8 cellular contexts compared by ENCODE assay signal in the genomic region with DNA sequence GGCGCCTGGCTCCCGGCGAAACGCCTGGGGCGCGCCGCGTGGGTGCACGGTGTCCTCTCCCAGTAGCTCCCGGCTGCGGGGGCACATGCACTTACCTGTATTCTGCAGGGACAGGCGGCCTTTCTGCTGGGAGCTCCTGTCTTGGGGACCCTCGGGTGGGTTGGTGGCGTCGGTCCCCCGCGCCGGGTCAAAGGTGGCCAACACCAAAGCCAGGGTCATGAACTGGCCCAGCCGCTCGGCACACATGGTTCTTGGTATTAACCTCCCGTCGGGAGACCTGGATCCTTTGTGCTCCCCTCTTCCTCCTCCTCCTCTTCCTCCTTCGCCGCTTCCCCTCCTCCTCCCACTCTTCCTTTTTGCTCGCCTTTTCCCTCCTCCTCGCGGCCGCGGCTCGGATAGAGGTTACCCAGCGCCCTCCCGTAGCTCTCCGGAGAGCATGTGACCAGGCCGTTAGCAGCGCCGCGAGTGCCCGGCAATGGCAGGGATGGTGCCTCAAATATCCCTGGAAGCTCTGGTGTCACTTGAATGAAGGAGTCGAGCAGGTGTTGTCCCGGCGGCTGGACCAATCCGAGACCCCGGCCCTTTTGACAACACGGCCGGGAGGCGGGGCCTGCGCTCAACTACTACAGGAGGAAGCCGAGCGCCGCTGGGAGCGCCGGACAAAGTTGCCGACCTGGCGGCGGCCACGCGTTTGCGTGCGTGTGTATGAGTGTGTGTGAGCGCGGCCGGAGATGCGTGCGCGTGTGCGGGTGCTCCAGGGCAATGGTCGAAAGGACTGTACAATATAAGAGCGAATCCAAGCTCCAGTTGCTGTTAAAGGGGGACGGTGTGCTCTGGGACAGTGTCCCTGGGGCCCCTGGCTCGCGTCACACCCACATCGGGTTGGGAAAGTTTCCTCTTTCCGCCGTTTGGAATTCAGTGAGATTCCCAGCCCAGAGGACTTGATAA. TPM values are rescaled to one million over a fixed set of nuclear protein-coding genes. Genes with fewer than 3 reads are reported as not detected.
DNase-seq lines count a peak whose midpoint lies in the region; ATAC-seq and TF ChIP-seq lines count a peak whose summit lies in the region.

A gene with protein sequence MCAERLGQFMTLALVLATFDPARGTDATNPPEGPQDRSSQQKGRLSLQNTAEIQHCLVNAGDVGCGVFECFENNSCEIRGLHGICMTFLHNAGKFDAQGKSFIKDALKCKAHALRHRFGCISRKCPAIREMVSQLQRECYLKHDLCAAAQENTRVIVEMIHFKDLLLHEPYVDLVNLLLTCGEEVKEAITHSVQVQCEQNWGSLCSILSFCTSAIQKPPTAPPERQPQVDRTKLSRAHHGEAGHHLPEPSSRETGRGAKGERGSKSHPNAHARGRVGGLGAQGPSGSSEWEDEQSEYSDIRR (minus strand): TSS at position 467 of the 948 bp plus-strand sequence. CDS start 221 bp downstream, at position 246.

- no peaks in the 10 kb centered on the region for H3K9me3 ChIP-seq in mammary epithelial cell (replicated peaks; ENCODE audit: insufficient read depth, low read length)

- BruUV-seq in mammary epithelial cell (replicated peaks; lab: Mats Ljungman, UMichigan), result TSS peak; percentile 44

- peak within 1 kb of the TSS; percentile 70 to 84 (median 73) for H3K4me3 ChIP-seq in mammary epithelial cell (replicated peaks in 1 of 3; ENCODE audit: insufficient read depth in 1 of 3, low read depth in 2 of 3, low read length in 3 of 3)

- peaks cover 32% of the 10 kb centered on the region for H3K4me1 ChIP-seq in mammary epithelial cell (ENCODE audit: insufficient read depth, low read length)

- in situ Hi-C loops in Caki2 (cut with HindIII; ENCODE audit: low pct_unique_long_range_greater_than_20kb, low sequenced_read_pairs), result no loop called here
- in situ Hi-C loops in mammary epithelial cell (cut with MboI; ENCODE audit: low sequenced_read_pairs in 2 of 2), result no loop called here

- no peaks in the 10 kb centered on the region for H4K20me1 ChIP-seq in mammary epithelial cell (ENCODE audit: insufficient read depth, low read length)

- intact Hi-C loops in mammary epithelial cell (cut with micrococcal nuclease), result no loop called here

- dilution Hi-C loops in mammary epithelial cell (cut with HindIII; ENCODE audit: low sequenced_read_pairs), result no loop called here

- peak within 1 kb of the TSS; percentile 59 for H3K27ac ChIP-seq in mammary epithelial cell (ENCODE audit: insufficient read depth, low read depth, low read length)

- peak within 1 kb of the TSS; percentile 90 for H2AFZ ChIP-seq in mammary epithelial cell (ENCODE audit: low read depth, low read length)

- ATAC-seq in GM19438 (IDR thresholded peaks at IDR 0.05; ENCODE audit: low read depth, unreplicated experiment), result peak; percentile 53

- peaks cover 15% of the 10 kb centered on the region for H3K36me3 ChIP-seq in mammary epithelial cell (ENCODE audit: insufficient read depth, low read length)

- 3% methylated on average over 44 of the region's 74 CpGs for WGBS in mammary epithelial cell (ENCODE audit: low coverage, missing lambda C conversion rate)

- CTCF ChIA-PET in mammary epithelial cell (lab: Charles Lee; ENCODE audit: low non-redundant PET), result interaction anchor here (0.6 to 0.7 kb wide), 2 partner anchors 34 to 621 kb away, joined by 3 to 11 read pairs; no protein-coding TSS in a partner anchor

- TF ChIP-seq CTCF in mammary epithelial cell (conservative IDR thresholded peaks at IDR 0.05 in 1 of 2, IDR thresholded peaks at IDR 0.05 in 1 of 2; ENCODE audit: extremely low read depth in 1 of 2, insufficient read depth in 1 of 2, low read depth in 1 of 2, low read length in 2 of 2), result no peak

- peak; percentile 99 for DNase-seq in Caki2 (ENCODE audit: low read depth)
- DNase-seq in HK-2 (ENCODE audit: unreplicated experiment), result peak; percentile 89
- peak; percentile 50 for DNase-seq in mammary epithelial cell
- DNase-seq in iris pigment epithelial cell (ENCODE audit: low read depth), result peak; percentile 80
- DNase-seq in stimulated activated CD4-positive, alpha-beta T cell treated with anti-CD3 and anti-CD28 coated beads, Interleukin-15, amount 100 ng/mL, for 24 hours, result peak; percentile 85
- DNase-seq in superior temporal gyrus (ENCODE audit: extremely low spot score), result no peak

- H3K27me3 ChIP-seq in mammary epithelial cell (ENCODE audit: insufficient read depth, low read length), result no peaks in the 10 kb centered on the region

- H3K4me2 ChIP-seq in mammary epithelial cell (ENCODE audit: insufficient read depth, low read depth, low read length), result peak within 1 kb of the TSS; percentile 95

- peak within 1 kb of the TSS; percentile 42 for H3K9ac ChIP-seq in mammary epithelial cell (ENCODE audit: insufficient read depth, low read length)

- peaks cover 30% of the 10 kb centered on the region for H3K79me2 ChIP-seq in mammary epithelial cell (ENCODE audit: insufficient read depth, low read length)

TF ChIP-seq in PFSK-1, 5 proteins besides CTCF, POLR2A, EP300 and RAD21:
- peak; percentile 74; the same call in 1 of the 2 replicates for TF ChIP-seq SIN3A (IDR thresholded peaks at IDR 0.05; ENCODE audit: borderline replicate concordance, insufficient read depth, low read length)
- TF ChIP-seq FOXP2 (optimal IDR thresholded peaks at IDR 0.05; ENCODE audit: borderline replicate concordance, extremely low read depth, extremely low read length, insufficient read depth), result no peak
- TF ChIP-seq, protein P1, sequence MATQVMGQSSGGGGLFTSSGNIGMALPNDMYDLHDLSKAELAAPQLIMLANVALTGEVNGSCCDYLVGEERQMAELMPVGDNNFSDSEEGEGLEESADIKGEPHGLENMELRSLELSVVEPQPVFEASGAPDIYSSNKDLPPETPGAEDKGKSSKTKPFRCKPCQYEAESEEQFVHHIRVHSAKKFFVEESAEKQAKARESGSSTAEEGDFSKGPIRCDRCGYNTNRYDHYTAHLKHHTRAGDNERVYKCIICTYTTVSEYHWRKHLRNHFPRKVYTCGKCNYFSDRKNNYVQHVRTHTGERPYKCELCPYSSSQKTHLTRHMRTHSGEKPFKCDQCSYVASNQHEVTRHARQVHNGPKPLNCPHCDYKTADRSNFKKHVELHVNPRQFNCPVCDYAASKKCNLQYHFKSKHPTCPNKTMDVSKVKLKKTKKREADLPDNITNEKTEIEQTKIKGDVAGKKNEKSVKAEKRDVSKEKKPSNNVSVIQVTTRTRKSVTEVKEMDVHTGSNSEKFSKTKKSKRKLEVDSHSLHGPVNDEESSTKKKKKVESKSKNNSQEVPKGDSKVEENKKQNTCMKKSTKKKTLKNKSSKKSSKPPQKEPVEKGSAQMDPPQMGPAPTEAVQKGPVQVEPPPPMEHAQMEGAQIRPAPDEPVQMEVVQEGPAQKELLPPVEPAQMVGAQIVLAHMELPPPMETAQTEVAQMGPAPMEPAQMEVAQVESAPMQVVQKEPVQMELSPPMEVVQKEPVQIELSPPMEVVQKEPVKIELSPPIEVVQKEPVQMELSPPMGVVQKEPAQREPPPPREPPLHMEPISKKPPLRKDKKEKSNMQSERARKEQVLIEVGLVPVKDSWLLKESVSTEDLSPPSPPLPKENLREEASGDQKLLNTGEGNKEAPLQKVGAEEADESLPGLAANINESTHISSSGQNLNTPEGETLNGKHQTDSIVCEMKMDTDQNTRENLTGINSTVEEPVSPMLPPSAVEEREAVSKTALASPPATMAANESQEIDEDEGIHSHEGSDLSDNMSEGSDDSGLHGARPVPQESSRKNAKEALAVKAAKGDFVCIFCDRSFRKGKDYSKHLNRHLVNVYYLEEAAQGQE (IDR thresholded peaks at IDR 0.05; ENCODE audit: insufficient read depth in 1 of 2, low read depth in 2 of 2, low read length in 2 of 2), result no peak
- TF ChIP-seq TAF1 (IDR thresholded peaks at IDR 0.05; ENCODE audit: borderline replicate concordance, insufficient read depth, low read length), result peak; percentile 94; the same call in 1 of the 2 replicates
- peak; percentile 98 for TF ChIP-seq POLR2AphosphoS5 (IDR thresholded peaks at IDR 0.05; ENCODE audit: low read depth, low read length)

RNA-seq across cellular contexts. Expression of the gene that starts here (rescaled TPM):
- total RNA-seq in Caki2 (2014; rRNA removed; shearing (Covaris generic); ENCODE audit: low replicate concordance), result 25.5 and 92.7 TPM in 2 replicates
- 299 TPM for polyA plus RNA-seq in PFSK-1 (2012; ENCODE audit: insufficient read length, low read depth)
- total RNA-seq in mammary epithelial cell, result 100 to 1,000 TPM; 133 to 311 TPM
- polyA plus RNA-seq in mammary epithelial cell, result 30.0 TPM
- 13.5 TPM for polyA minus RNA-seq in mammary epithelial cell
